Comparison of ENCODE assay signal across 27 cellular contexts in genomic region chr11:45673441-45673840, GRCh38. TPM values are rescaled to one million over a fixed set of nuclear protein-coding genes. Genes with fewer than 3 reads are reported as not detected.
"Had no signal": no experiment of that assay in that cellular context is flagged by ENCODE, and none has a peak within 500 bp of the region (broad histone marks: within the 10 kb centered on the region; RNA-seq: fewer than 3 reads in every experiment).

No MANE protein-coding gene starts in this region.

- H3K4me1 Mint-ChIP-seq: activated CD4-positive, alpha-beta memory T cell treated with anti-CD3 and anti-CD28 coated beads, Interleukin-2, amount 10 ng/mL, durations not matched to agents 7 days and 5 days; activated CD4-positive, alpha-beta T cell treated with anti-CD3 and anti-CD28 coated beads for 36 hours; activated CD4-positive, alpha-beta T cell treated with anti-CD3 and anti-CD28 coated beads, Interleukin-2, amount 10 ng/mL, durations not matched to agents 24 days and 14 days; activated naive CD4-positive, alpha-beta T cell treated with anti-CD3 and anti-CD28 coated beads, Interleukin-2, amount 10 ng/mL, durations not matched to agents 7 days and 5 days; activated naive CD8-positive, alpha-beta T cell treated with anti-CD3 and anti-CD28 coated beads, Interleukin-2, amount 10 ng/mL, durations not matched to agents 7 days and 5 days; central memory CD8-positive, alpha-beta T cell had no signal

- H3K9me3 ChIP-seq: esophagus muscularis mucosa, gastrocnemius medialis had no signal

- H3K4me3 ChIP-seq: esophagus muscularis mucosa, gastrocnemius medialis had no signal

- H3K36me3 Mint-ChIP-seq: activated naive CD4-positive, alpha-beta T cell treated with anti-CD3 and anti-CD28 coated beads, Interleukin-2, amount 10 ng/mL, durations not matched to agents 7 days and 5 days; activated naive CD4-positive, alpha-beta T cell treated with anti-CD3 and anti-CD28 coated beads, Interleukin-2, amount 50 U/mL, for 72 hours; activated naive CD8-positive, alpha-beta T cell treated with anti-CD3 and anti-CD28 coated beads, Interleukin-2, amount 10 ng/mL, durations not matched to agents 7 days and 5 days had no signal

- DNase-seq: activated CD4-positive, alpha-beta memory T cell treated with anti-CD3 and anti-CD28 coated beads, Interleukin-2, amount 10 ng/mL, durations not matched to agents 7 days and 5 days; activated CD4-positive, alpha-beta T cell treated with anti-CD3 and anti-CD28 coated beads for 36 hours; activated CD4-positive, alpha-beta T cell treated with anti-CD3 and anti-CD28 coated beads, Interleukin-2, amount 10 ng/mL, durations not matched to agents 24 days and 14 days; activated CD4-positive, CD25-positive, alpha-beta regulatory T cell; activated CD4-positive, CD25-positive, alpha-beta regulatory T cell treated with anti-CD3 and anti-CD28 coated beads, Interleukin-2, amount 50 U/mL, for 72 hours; activated CD8-positive, alpha-beta memory T cell treated with anti-CD3 and anti-CD28 coated beads, Interleukin-2, amount 50 U/mL, for 48 hours; activated gamma-delta T cell; activated naive CD4-positive, alpha-beta T cell; activated naive CD4-positive, alpha-beta T cell treated with anti-CD3 and anti-CD28 coated beads, Interleukin-2, amount 10 ng/mL, durations not matched to agents 7 days and 5 days; activated naive CD8-positive, alpha-beta T cell treated with anti-CD3 and anti-CD28 coated beads, Interleukin-2, amount 10 ng/mL, durations not matched to agents 7 days and 5 days; activated T-cell treated with anti-CD3 and anti-CD28 coated beads for 4 hours; activated T-cell treated with anti-CD3 and anti-CD28 coated beads, Interleukin-2, amount 50 U/mL, for 24 hours; activated T-cell treated with anti-CD3 and anti-CD28 coated beads, Interleukin-2, amount 50 U/mL, for 72 hours; brain microvascular endothelial cell; cortex of kidney; dermis blood vessel endothelial cell; effector CD4-positive, alpha-beta T cell; effector memory CD8-positive, alpha-beta T cell; erythroblast; foreskin keratinocyte; gastrocnemius medialis; glutamatergic neuron; T-helper 1 cell; T-helper 17 cell had no signal

- H3K36me3 ChIP-seq: brain microvascular endothelial cell, esophagus muscularis mucosa, gastrocnemius medialis had no signal

- ATAC-seq: activated CD4-positive, alpha-beta T cell treated with anti-CD3 and anti-CD28 coated beads for 36 hours; activated naive CD4-positive, alpha-beta T cell treated with anti-CD3 and anti-CD28 coated beads, Interleukin-2, amount 50 U/mL, for 72 hours; activated T-cell treated with anti-CD3 and anti-CD28 coated beads, Interleukin-2, amount 50 U/mL, for 72 hours; effector memory CD8-positive, alpha-beta T cell; foreskin keratinocyte; gastrocnemius medialis; T-helper 17 cell had no signal

- H3K4me1 ChIP-seq: esophagus muscularis mucosa, foreskin keratinocyte, gastrocnemius medialis had no signal

- H3K27ac Mint-ChIP-seq: activated CD4-positive, alpha-beta memory T cell treated with anti-CD3 and anti-CD28 coated beads, Interleukin-2, amount 10 ng/mL, durations not matched to agents 7 days and 5 days; activated CD4-positive, alpha-beta T cell treated with anti-CD3 and anti-CD28 coated beads for 36 hours; activated CD4-positive, alpha-beta T cell treated with anti-CD3 and anti-CD28 coated beads, Interleukin-2, amount 10 ng/mL, durations not matched to agents 24 days and 14 days; activated naive CD4-positive, alpha-beta T cell treated with anti-CD3 and anti-CD28 coated beads, Interleukin-2, amount 10 ng/mL, durations not matched to agents 7 days and 5 days; activated naive CD4-positive, alpha-beta T cell treated with anti-CD3 and anti-CD28 coated beads, Interleukin-2, amount 50 U/mL, for 72 hours; activated naive CD8-positive, alpha-beta T cell treated with anti-CD3 and anti-CD28 coated beads, Interleukin-2, amount 10 ng/mL, durations not matched to agents 7 days and 5 days; activated T-cell treated with anti-CD3 and anti-CD28 coated beads, Interleukin-2, amount 50 U/mL, for 24 hours; activated T-cell treated with anti-CD3 and anti-CD28 coated beads, Interleukin-2, amount 50 U/mL, for 72 hours; effector memory CD8-positive, alpha-beta T cell; T-helper 17 cell had no signal

- H3K27ac ChIP-seq: brain microvascular endothelial cell, esophagus muscularis mucosa, foreskin keratinocyte, gastrocnemius medialis had no signal

- H3K9me3 Mint-ChIP-seq: activated CD4-positive, alpha-beta memory T cell treated with anti-CD3 and anti-CD28 coated beads, Interleukin-2, amount 10 ng/mL, durations not matched to agents 7 days and 5 days; activated CD4-positive, alpha-beta T cell treated with anti-CD3 and anti-CD28 coated beads, Interleukin-2, amount 10 ng/mL, durations not matched to agents 24 days and 14 days; activated naive CD4-positive, alpha-beta T cell treated with anti-CD3 and anti-CD28 coated beads, Interleukin-2, amount 10 ng/mL, durations not matched to agents 7 days and 5 days; activated naive CD4-positive, alpha-beta T cell treated with anti-CD3 and anti-CD28 coated beads, Interleukin-2, amount 50 U/mL, for 72 hours; activated naive CD8-positive, alpha-beta T cell treated with anti-CD3 and anti-CD28 coated beads, Interleukin-2, amount 10 ng/mL, durations not matched to agents 7 days and 5 days; activated T-cell treated with anti-CD3 and anti-CD28 coated beads, Interleukin-2, amount 50 U/mL, for 24 hours; activated T-cell treated with anti-CD3 and anti-CD28 coated beads, Interleukin-2, amount 50 U/mL, for 72 hours; central memory CD8-positive, alpha-beta T cell; effector memory CD8-positive, alpha-beta T cell had no signal

- H3K27me3 ChIP-seq: esophagus muscularis mucosa, gastrocnemius medialis had no signal

- H3K4me3 Mint-ChIP-seq: activated CD4-positive, alpha-beta memory T cell treated with anti-CD3 and anti-CD28 coated beads, Interleukin-2, amount 10 ng/mL, durations not matched to agents 7 days and 5 days; activated CD4-positive, alpha-beta T cell treated with anti-CD3 and anti-CD28 coated beads for 36 hours; activated CD4-positive, alpha-beta T cell treated with anti-CD3 and anti-CD28 coated beads, Interleukin-2, amount 10 ng/mL, durations not matched to agents 24 days and 14 days; activated naive CD4-positive, alpha-beta T cell treated with anti-CD3 and anti-CD28 coated beads, Interleukin-2, amount 10 ng/mL, durations not matched to agents 7 days and 5 days; activated naive CD8-positive, alpha-beta T cell treated with anti-CD3 and anti-CD28 coated beads, Interleukin-2, amount 10 ng/mL, durations not matched to agents 7 days and 5 days; activated T-cell treated with anti-CD3 and anti-CD28 coated beads, Interleukin-2, amount 50 U/mL, for 24 hours; activated T-cell treated with anti-CD3 and anti-CD28 coated beads, Interleukin-2, amount 50 U/mL, for 72 hours; central memory CD8-positive, alpha-beta T cell; effector memory CD8-positive, alpha-beta T cell; T-helper 17 cell had no signal

RNA-seq across cellular contexts. Expression of gene CHST1, which starts 8.0 kb away (rescaled TPM):
- total RNA-seq: activated CD4-positive, alpha-beta memory T cell treated with anti-CD3 and anti-CD28 coated beads, Interleukin-2, amount 10 ng/mL, durations not matched to agents 7 days and 5 days; activated naive CD8-positive, alpha-beta T cell treated with anti-CD3 and anti-CD28 coated beads, Interleukin-2, amount 10 ng/mL, durations not matched to agents 7 days and 5 days; foreskin keratinocyte; T-helper 17 cell had no signal
- polyA plus RNA-seq: foreskin keratinocyte had no signal
